9 cellular contexts compared by ENCODE assay signal in the genomic region with DNA sequence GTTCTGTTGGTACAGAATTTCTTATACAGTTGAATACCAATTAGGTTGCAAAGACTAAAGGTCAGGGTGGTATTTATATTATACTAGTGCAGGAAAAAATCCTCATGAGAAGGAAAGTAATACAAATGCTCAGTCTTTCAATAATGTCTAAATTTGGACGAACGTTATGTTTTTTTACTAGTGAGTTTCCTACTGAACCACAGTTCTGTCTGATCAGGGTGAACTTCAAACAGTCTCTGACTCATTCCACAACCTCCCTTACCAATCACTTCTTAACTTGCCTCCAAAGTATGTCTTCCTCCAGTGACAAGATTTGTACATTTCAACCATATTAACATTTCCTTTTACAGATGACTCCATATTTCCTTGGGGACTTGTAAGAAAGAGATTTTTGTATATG. TPM values are rescaled to one million over a fixed set of nuclear protein-coding genes. Genes with fewer than 3 reads are reported as not detected.
DNase-seq lines count a peak whose midpoint lies in the region; ATAC-seq, FAIRE-seq and TF ChIP-seq lines count a peak whose summit lies in the region.
"Had no signal": no experiment of that assay in that cellular context is flagged by ENCODE, and none has a peak within 500 bp of the region (broad histone marks: within the 10 kb centered on the region; RNA-seq: fewer than 3 reads in every experiment).

No MANE protein-coding gene starts in this region.

- no peaks in the 10 kb centered on the region for H3K27me3 ChIP-seq in left ventricle myocardium inferior (ENCODE audit: low read depth)

- in situ Hi-C loops in astrocyte of the spinal cord (cut with HindIII; ENCODE audit: low sequenced_read_pairs) = no loop called here

- intact Hi-C loops in left ventricle myocardium inferior (cut with micrococcal nuclease) = no loop called here

- H3K4me3 ChIP-seq in GM12865 (ENCODE audit: low read depth, low read length) (no peak overlapping the region), astrocyte of the spinal cord (ENCODE audit: low read depth, low read length) (no peak overlapping the region), left ventricle myocardium inferior (no peak overlapping the region)

- peak; percentile 86 for DNase-seq in GM12865 (ENCODE audit: low read depth)
- DNase-seq in GM20000 (ENCODE audit: low spot score) = peak; percentile 73
- peak; percentile 78 for DNase-seq in astrocyte of the spinal cord (ENCODE audit: low read depth, low spot score)
- no peak for DNase-seq in HTR-8/SVneo (ENCODE audit: insufficient read length, low spot score)
- no peak for DNase-seq in left ventricle myocardium inferior
- no peak for DNase-seq in kidney glomerular epithelial cell (lab: John Stamatoyannopoulos, UW)
- DNase-seq in NAMALWA (ENCODE audit: low spot score) = no peak
- DNase-seq: activated CD8-positive, alpha-beta memory T cell treated with anti-CD3 and anti-CD28 coated beads for 24 hours had no signal

- H3K9me3 ChIP-seq in left ventricle myocardium inferior (replicated peaks) = no peaks in the 10 kb centered on the region

- peak; percentile 97 for ATAC-seq in HG03175 (IDR thresholded peaks at IDR 0.05; ENCODE audit: unreplicated experiment)

- FAIRE-seq in HTR-8/SVneo (lab: Jason Lieb, UNC) = no peak

- TF ChIP-seq CTCF in GM12865 (IDR thresholded peaks at IDR 0.05; ENCODE audit: insufficient read depth, low read depth, low read length, missing control alignments) (no peak), GM20000 (IDR thresholded peaks at IDR 0.05; ENCODE audit: extremely low read depth, missing control alignments) (no peak), astrocyte of the spinal cord (IDR thresholded peaks at IDR 0.05; ENCODE audit: low read depth, low read length) (no peak), left ventricle myocardium inferior (IDR thresholded peaks at IDR 0.05; ENCODE audit: borderline replicate concordance) (no peak)

- no peaks in the 10 kb centered on the region for H3K36me3 ChIP-seq in left ventricle myocardium inferior

- peaks cover 37% of the 10 kb centered on the region for H3K4me1 ChIP-seq in left ventricle myocardium inferior

- no peak overlapping the region for H3K27ac ChIP-seq in left ventricle myocardium inferior (replicated peaks)

RNA-seq across cellular contexts. Expression of gene TMEM212, which starts 3.4 kb away (rescaled TPM):
- total RNA-seq in left ventricle myocardium inferior = not detected

RNA-seq across cellular contexts. Expression of gene PLD1, which starts 36.3 kb away (rescaled TPM):
- total RNA-seq in left ventricle myocardium inferior = 59.5 TPM

Comparison
In these comparisons a context has a peak if more than half of its experiments do, and no peak if none do; other contexts are left out.
1. DNase-seq: peak in GM12865 (single experiment), GM20000 (single experiment) and astrocyte of the spinal cord (single experiment); none in HTR-8/SVneo (single experiment), left ventricle myocardium inferior (single experiment), kidney glomerular epithelial cell (single experiment) and NAMALWA (single experiment).